In the genomic region with DNA sequence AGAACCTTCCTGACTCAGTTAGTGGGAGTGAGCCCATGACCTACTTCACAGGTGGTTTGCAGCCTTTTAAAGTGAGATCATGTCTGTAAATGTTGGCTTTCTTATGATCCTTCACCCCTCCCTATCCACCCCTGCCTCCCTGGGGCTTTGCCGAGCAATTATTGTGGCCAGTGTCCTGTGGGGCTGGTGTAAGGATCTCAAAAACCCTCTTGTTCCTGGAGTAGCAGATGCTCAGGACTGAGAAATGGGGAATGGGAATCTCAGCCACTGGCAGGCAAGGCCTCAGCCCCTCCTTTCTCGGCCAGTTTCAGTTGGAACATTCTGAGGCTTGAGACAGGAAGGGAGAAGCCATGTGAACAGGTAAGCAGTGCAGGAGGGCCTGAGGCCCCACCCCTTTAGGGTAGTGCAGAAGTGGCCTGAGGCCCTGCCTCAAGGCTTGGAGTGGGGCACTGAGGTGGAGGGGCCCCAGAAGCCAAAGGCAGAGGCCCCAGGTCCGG, we compare ENCODE assay signal across 12 cellular contexts.
DNase-seq lines count a peak whose midpoint lies in the region; TF ChIP-seq lines count a peak whose summit lies in the region.
"Had no signal": no experiment of that assay in that cellular context is flagged by ENCODE, and none has a peak within 500 bp of the region (broad histone marks: within the 10 kb centered on the region; RNA-seq: fewer than 3 reads in every experiment).

No MANE protein-coding gene starts in this region.

- intact Hi-C loops in tibial artery (cut with DNase I; ENCODE audit: low total_unique reads): no loop called here

- no peaks in the 10 kb centered on the region for H3K9me3 ChIP-seq in tibial artery
- H3K9me3 ChIP-seq: adrenal gland had no signal

- H3K27ac ChIP-seq in brain microvascular endothelial cell (peak overlapping the region; percentile 81), tibial artery (peak overlapping the region; percentile 19 to 67)
- H3K27ac ChIP-seq: VCaP had no signal

- H3K27me3 ChIP-seq in brain microvascular endothelial cell (replicated peaks) (no peaks in the 10 kb centered on the region), tibial artery (no peaks in the 10 kb centered on the region)
- H3K27me3 ChIP-seq: adrenal gland had no signal

- TF ChIP-seq CTCF in brain microvascular endothelial cell (IDR thresholded peaks at IDR 0.05; ENCODE audit: low read depth, low read length, missing control alignments): no peak
- TF ChIP-seq CTCF in tibial artery (IDR thresholded peaks at IDR 0.05): no peak

- no peak overlapping the region for H3K4me3 ChIP-seq in brain microvascular endothelial cell (ENCODE audit: low read depth, low read length)
- no peak overlapping the region for H3K4me3 ChIP-seq in tibial artery
- H3K4me3 ChIP-seq: adrenal gland had no signal

- H3K4me1 ChIP-seq in tibial artery: peaks cover 0 to 58% (median 51%) of the 10 kb centered on the region in 4 donors

- in situ Hi-C loops in brain microvascular endothelial cell (cut with HindIII; ENCODE audit: low pct_ligation_motif_present, low sequenced_read_pairs): no loop called here

- peak; percentile 27 for DNase-seq in DMS53 (lab: John Stamatoyannopoulos, UW)
- DNase-seq in DMS53 treated with DMSO at 0.1 percent for 48 hours (lab: John Stamatoyannopoulos, UW; ENCODE audit: unreplicated experiment): no peak
- peak; percentile 42 for DNase-seq in brain microvascular endothelial cell
- peak; percentile 89 for DNase-seq in kidney glomerular epithelial cell (lab: John Stamatoyannopoulos, UW)
- DNase-seq in tibial artery: peak in 1 of 2 donors; percentile 67
- no peak for DNase-seq in NCI-H748 treated with DMSO at 0.1 percent for 48 hours (lab: John Stamatoyannopoulos, UW)
- no peak for DNase-seq in LoVo (ENCODE audit: low spot score)
- no peak for DNase-seq in GM19240 (ENCODE audit: insufficient read length, low spot score)
- DNase-seq: 8988T; adrenal gland; stimulated activated CD4-positive, alpha-beta T cell treated with anti-CD3 and anti-CD28 coated beads, Interleukin-4, amount 100 ng/mL, for 1 hour had no signal

- H3K36me3 ChIP-seq in brain microvascular endothelial cell (replicated peaks): no peaks in the 10 kb centered on the region
- H3K36me3 ChIP-seq in tibial artery: no peaks in the 10 kb centered on the region
- H3K36me3 ChIP-seq: adrenal gland had no signal

Comparison
In these comparisons a context has a peak if more than half of its experiments do, and no peak if none do; other contexts are left out.
1. DNase-seq: peak in DMS53 (single experiment), brain microvascular endothelial cell (single experiment) and kidney glomerular epithelial cell (single experiment); none in DMS53 treated with DMSO at 0.1 percent for 48 hours (single experiment), NCI-H748 treated with DMSO at 0.1 percent for 48 hours (single experiment), LoVo (single experiment) and GM19240 (single experiment).